1 cellular context compared by ENCODE assay signal in genomic region chr5:159393854-159394274, GRCh38.
TF ChIP-seq lines count a peak whose summit lies in the region.

No MANE protein-coding gene starts in this region.

TF ChIP-seq in K562, 482 proteins besides CTCF, POLR2A, EP300 and RAD21 (continued from another document and continues in another):
- no peak for TF ChIP-seq DEAF1 (CRISPR knock-in tag; IDR thresholded peaks at IDR 0.05)
- TF ChIP-seq, protein P1, sequence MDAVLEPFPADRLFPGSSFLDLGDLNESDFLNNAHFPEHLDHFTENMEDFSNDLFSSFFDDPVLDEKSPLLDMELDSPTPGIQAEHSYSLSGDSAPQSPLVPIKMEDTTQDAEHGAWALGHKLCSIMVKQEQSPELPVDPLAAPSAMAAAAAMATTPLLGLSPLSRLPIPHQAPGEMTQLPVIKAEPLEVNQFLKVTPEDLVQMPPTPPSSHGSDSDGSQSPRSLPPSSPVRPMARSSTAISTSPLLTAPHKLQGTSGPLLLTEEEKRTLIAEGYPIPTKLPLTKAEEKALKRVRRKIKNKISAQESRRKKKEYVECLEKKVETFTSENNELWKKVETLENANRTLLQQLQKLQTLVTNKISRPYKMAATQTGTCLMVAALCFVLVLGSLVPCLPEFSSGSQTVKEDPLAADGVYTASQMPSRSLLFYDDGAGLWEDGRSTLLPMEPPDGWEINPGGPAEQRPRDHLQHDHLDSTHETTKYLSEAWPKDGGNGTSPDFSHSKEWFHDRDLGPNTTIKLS (IDR thresholded peaks at IDR 0.05; ENCODE audit: borderline replicate concordance, low read depth) = no peak
- no peak for TF ChIP-seq MCM7 (IDR thresholded peaks at IDR 0.05)
- TF ChIP-seq C11orf30 (IDR thresholded peaks at IDR 0.05; ENCODE audit: low read depth) = no peak
- 0 out of 2 replicates have a peak, but pooled peaks have one; percentile 27 for TF ChIP-seq GATA2 (CRISPR knock-in tag; IDR thresholded peaks at IDR 0.05)
- TF ChIP-seq TFAM (CRISPR knock-in tag; conservative IDR thresholded peaks at IDR 0.05) = no peak
- TF ChIP-seq NFXL1 (CRISPR knock-in tag; IDR thresholded peaks at IDR 0.05) = no peak
- TF ChIP-seq RHOXF2B (CRISPR knock-in tag; conservative IDR thresholded peaks at IDR 0.05) = no peak
- TF ChIP-seq TBL1XR1 (IDR thresholded peaks at IDR 0.05; ENCODE audit: low read length in 2 of 2) = no peak
- no peak for TF ChIP-seq TBP (optimal IDR thresholded peaks at IDR 0.05; ENCODE audit: low read depth, low read length)
- TF ChIP-seq TGIF2 (CRISPR knock-in tag; IDR thresholded peaks at IDR 0.05) = no peak
- TF ChIP-seq PHF20 (IDR thresholded peaks at IDR 0.05; ENCODE audit: partially characterized antibody) = no peak
- no peak for TF ChIP-seq ZNF316 (IDR thresholded peaks at IDR 0.05)
- no peak for TF ChIP-seq MXI1 (IDR thresholded peaks at IDR 0.05; ENCODE audit: low read depth, low read length)
- TF ChIP-seq CBFA2T2 (conservative IDR thresholded peaks at IDR 0.05) = peak; percentile 84
- TF ChIP-seq, protein P2, sequence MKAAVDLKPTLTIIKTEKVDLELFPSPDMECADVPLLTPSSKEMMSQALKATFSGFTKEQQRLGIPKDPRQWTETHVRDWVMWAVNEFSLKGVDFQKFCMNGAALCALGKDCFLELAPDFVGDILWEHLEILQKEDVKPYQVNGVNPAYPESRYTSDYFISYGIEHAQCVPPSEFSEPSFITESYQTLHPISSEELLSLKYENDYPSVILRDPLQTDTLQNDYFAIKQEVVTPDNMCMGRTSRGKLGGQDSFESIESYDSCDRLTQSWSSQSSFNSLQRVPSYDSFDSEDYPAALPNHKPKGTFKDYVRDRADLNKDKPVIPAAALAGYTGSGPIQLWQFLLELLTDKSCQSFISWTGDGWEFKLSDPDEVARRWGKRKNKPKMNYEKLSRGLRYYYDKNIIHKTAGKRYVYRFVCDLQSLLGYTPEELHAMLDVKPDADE (conservative IDR thresholded peaks at IDR 0.05; ENCODE audit: control insufficient read depth, low read depth, low read length) = no peak
- no peak for TF ChIP-seq THAP12 (CRISPR knock-in tag; IDR thresholded peaks at IDR 0.05)
- TF ChIP-seq KDM1A (IDR thresholded peaks at IDR 0.05) = peak in 1 of 2 experiments; percentile 28; a peak in 1 of 4 replicates
- TF ChIP-seq, protein P3, sequence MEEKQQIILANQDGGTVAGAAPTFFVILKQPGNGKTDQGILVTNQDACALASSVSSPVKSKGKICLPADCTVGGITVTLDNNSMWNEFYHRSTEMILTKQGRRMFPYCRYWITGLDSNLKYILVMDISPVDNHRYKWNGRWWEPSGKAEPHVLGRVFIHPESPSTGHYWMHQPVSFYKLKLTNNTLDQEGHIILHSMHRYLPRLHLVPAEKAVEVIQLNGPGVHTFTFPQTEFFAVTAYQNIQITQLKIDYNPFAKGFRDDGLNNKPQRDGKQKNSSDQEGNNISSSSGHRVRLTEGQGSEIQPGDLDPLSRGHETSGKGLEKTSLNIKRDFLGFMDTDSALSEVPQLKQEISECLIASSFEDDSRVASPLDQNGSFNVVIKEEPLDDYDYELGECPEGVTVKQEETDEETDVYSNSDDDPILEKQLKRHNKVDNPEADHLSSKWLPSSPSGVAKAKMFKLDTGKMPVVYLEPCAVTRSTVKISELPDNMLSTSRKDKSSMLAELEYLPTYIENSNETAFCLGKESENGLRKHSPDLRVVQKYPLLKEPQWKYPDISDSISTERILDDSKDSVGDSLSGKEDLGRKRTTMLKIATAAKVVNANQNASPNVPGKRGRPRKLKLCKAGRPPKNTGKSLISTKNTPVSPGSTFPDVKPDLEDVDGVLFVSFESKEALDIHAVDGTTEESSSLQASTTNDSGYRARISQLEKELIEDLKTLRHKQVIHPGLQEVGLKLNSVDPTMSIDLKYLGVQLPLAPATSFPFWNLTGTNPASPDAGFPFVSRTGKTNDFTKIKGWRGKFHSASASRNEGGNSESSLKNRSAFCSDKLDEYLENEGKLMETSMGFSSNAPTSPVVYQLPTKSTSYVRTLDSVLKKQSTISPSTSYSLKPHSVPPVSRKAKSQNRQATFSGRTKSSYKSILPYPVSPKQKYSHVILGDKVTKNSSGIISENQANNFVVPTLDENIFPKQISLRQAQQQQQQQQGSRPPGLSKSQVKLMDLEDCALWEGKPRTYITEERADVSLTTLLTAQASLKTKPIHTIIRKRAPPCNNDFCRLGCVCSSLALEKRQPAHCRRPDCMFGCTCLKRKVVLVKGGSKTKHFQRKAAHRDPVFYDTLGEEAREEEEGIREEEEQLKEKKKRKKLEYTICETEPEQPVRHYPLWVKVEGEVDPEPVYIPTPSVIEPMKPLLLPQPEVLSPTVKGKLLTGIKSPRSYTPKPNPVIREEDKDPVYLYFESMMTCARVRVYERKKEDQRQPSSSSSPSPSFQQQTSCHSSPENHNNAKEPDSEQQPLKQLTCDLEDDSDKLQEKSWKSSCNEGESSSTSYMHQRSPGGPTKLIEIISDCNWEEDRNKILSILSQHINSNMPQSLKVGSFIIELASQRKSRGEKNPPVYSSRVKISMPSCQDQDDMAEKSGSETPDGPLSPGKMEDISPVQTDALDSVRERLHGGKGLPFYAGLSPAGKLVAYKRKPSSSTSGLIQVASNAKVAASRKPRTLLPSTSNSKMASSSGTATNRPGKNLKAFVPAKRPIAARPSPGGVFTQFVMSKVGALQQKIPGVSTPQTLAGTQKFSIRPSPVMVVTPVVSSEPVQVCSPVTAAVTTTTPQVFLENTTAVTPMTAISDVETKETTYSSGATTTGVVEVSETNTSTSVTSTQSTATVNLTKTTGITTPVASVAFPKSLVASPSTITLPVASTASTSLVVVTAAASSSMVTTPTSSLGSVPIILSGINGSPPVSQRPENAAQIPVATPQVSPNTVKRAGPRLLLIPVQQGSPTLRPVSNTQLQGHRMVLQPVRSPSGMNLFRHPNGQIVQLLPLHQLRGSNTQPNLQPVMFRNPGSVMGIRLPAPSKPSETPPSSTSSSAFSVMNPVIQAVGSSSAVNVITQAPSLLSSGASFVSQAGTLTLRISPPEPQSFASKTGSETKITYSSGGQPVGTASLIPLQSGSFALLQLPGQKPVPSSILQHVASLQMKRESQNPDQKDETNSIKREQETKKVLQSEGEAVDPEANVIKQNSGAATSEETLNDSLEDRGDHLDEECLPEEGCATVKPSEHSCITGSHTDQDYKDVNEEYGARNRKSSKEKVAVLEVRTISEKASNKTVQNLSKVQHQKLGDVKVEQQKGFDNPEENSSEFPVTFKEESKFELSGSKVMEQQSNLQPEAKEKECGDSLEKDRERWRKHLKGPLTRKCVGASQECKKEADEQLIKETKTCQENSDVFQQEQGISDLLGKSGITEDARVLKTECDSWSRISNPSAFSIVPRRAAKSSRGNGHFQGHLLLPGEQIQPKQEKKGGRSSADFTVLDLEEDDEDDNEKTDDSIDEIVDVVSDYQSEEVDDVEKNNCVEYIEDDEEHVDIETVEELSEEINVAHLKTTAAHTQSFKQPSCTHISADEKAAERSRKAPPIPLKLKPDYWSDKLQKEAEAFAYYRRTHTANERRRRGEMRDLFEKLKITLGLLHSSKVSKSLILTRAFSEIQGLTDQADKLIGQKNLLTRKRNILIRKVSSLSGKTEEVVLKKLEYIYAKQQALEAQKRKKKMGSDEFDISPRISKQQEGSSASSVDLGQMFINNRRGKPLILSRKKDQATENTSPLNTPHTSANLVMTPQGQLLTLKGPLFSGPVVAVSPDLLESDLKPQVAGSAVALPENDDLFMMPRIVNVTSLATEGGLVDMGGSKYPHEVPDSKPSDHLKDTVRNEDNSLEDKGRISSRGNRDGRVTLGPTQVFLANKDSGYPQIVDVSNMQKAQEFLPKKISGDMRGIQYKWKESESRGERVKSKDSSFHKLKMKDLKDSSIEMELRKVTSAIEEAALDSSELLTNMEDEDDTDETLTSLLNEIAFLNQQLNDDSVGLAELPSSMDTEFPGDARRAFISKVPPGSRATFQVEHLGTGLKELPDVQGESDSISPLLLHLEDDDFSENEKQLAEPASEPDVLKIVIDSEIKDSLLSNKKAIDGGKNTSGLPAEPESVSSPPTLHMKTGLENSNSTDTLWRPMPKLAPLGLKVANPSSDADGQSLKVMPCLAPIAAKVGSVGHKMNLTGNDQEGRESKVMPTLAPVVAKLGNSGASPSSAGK (IDR thresholded peaks at IDR 0.05) = no peak
- TF ChIP-seq SMARCA5 (IDR thresholded peaks at IDR 0.05) = no peak
- no peak for TF ChIP-seq BDP1 (IDR thresholded peaks at IDR 0.05; ENCODE audit: insufficient read depth, insufficient read length)
- no peak for TF ChIP-seq KDM4B (IDR thresholded peaks at IDR 0.05; ENCODE audit: borderline replicate concordance in 2 of 2, low read depth in 1 of 2)
- no peak for TF ChIP-seq POLR2AphosphoS2 (IDR thresholded peaks at IDR 0.05; ENCODE audit: low read length)
- no peak; the same call in 1 of the 2 replicates for TF ChIP-seq FOSL1 (tag; conservative IDR thresholded peaks at IDR 0.05)
- no peak for TF ChIP-seq PHB (CRISPR knock-in tag; IDR thresholded peaks at IDR 0.05)
- TF ChIP-seq ZNF445 (CRISPR knock-in tag; IDR thresholded peaks at IDR 0.05; ENCODE audit: low read depth) = no peak
- no peak for TF ChIP-seq TFE3 (CRISPR knock-in tag; IDR thresholded peaks at IDR 0.05)
- TF ChIP-seq ZFPM2 (CRISPR knock-in tag; IDR thresholded peaks at IDR 0.05) = no peak
- TF ChIP-seq TSHZ1 (CRISPR knock-in tag; IDR thresholded peaks at IDR 0.05) = no peak
- no peak for TF ChIP-seq MCM5 (IDR thresholded peaks at IDR 0.05; ENCODE audit: low read depth)
- peak; percentile 35; the same call in 1 of the 2 replicates for TF ChIP-seq USF1 (CRISPR knock-in tag; IDR thresholded peaks at IDR 0.05)
- TF ChIP-seq ZZZ3 (IDR thresholded peaks at IDR 0.05) = no peak
- no peak for TF ChIP-seq FOS (IDR thresholded peaks at IDR 0.05; ENCODE audit: extremely low read depth, insufficient read length)
- no peak for TF ChIP-seq NR4A1 (CRISPR knock-in tag; IDR thresholded peaks at IDR 0.05)
- TF ChIP-seq NR4A1 (tag; IDR thresholded peaks at IDR 0.05) = no peak
- TF ChIP-seq POLR3A (IDR thresholded peaks at IDR 0.05; ENCODE audit: borderline replicate concordance, extremely low read depth, insufficient read depth, insufficient read length) = no peak
- 0 out of 2 replicates have a peak, but pooled peaks have one; percentile 39 for TF ChIP-seq ZNF589 (CRISPR knock-in tag; IDR thresholded peaks at IDR 0.05; ENCODE audit: low read depth)
